In the genomic region with DNA sequence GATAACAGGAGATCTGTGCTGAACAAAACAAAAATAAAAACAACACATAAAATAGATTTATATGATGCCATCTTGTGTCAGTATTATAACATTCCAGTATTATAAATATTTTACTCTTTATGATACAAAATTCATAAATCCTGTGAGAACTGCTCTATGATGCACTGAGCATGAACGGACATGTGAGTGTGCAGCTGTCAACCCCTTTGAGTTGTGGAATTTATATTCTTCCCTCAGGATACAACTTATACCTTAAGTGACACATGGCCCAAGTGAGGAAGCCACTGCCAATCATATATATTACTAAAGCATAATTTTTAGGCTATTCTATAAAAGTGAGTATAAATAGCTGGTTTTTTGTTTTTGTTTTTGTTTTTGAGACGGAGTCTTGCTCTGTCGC, we compare ENCODE assay signal across 9 cellular contexts.
"Had no signal": no experiment of that assay in that cellular context is flagged by ENCODE, and none has a peak within 500 bp of the region (broad histone marks: within the 10 kb centered on the region; RNA-seq: fewer than 3 reads in every experiment).

No MANE protein-coding gene starts in this region.

- H3K4me3 Mint-ChIP-seq: GM23338, H9, HFFc6 had no signal

- H3K4me2 ChIP-seq: GM23338 had no signal

- H3K9ac ChIP-seq: GM23248 had no signal

- H3K27ac Mint-ChIP-seq: GM23338, H9, HFFc6 had no signal

- H2AFZ ChIP-seq: GM23248, GM23338 had no signal

- H3K4me3 ChIP-seq: GM23248, GM23338, HAP-1 had no signal

- ATAC-seq: GM23338, HCT116 had no signal

- DNase-seq: GM23248, GOT3, H7, H9, HCEC 1CT, HFFc6 had no signal

- H3K27ac ChIP-seq: GM23248 had no signal

- H3K36me3 ChIP-seq: HAP-1 had no signal

- H3K9me3 Mint-ChIP-seq: GM23338, H9, HFFc6 had no signal

- H3K9me3 ChIP-seq: HAP-1 had no signal
